28 cellular contexts compared by ENCODE assay signal in the genomic region with DNA sequence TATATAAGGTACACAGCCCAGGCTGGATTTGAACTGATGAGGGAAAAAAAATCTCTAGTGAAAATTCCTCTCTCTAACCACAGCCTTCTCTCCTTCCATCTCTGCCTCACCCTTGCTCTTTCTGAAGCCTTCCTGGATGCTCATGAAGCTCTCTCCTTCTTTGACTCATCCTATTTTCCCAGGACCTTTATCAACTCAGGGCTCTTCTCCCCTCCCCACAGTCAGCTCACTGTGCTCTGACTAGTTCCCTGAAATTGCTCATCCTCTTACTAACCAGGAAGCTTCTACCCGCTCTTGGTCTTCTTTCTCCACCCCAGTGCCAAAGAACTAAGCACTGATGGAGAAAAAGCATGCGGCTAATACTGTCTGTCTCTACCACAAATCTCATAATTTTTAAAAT. TPM values are rescaled to one million over a fixed set of nuclear protein-coding genes. Genes with fewer than 3 reads are reported as not detected.
DNase-seq lines count a peak whose midpoint lies in the region; ATAC-seq and TF ChIP-seq lines count a peak whose summit lies in the region.
"Had no signal": no experiment of that assay in that cellular context is flagged by ENCODE, and none has a peak within 500 bp of the region (broad histone marks: within the 10 kb centered on the region; RNA-seq: fewer than 3 reads in every experiment).

No MANE protein-coding gene starts in this region.

- no peaks in the 10 kb centered on the region for H3K36me3 Mint-ChIP-seq in stimulated activated naive B cell treated with anti-CD40 and anti-IgM and Interleukin-4, amounts not matched to agents 10 μg/mL and 1 μg/mL and 100 μg/mL, for 72 hours
- H3K36me3 Mint-ChIP-seq: activated naive CD4-positive, alpha-beta T cell treated with anti-CD3 and anti-CD28 coated beads, Interleukin-2, amount 10 ng/mL, durations not matched to agents 7 days and 5 days; memory B cell; T-cell had no signal

- H3K27ac ChIP-seq in dorsolateral prefrontal cortex, result no peak overlapping the region
- H3K27ac ChIP-seq: BLaER1 treated with 17β-estradiol and CSF1 and Interleukin-3, amounts not matched to agents 10 nM and 100 nM; gastroesophageal sphincter; tibial artery had no signal

- no peak for TF ChIP-seq CTCF in dorsolateral prefrontal cortex (IDR thresholded peaks at IDR 0.05 in 54 of 56, conservative IDR thresholded peaks at IDR 0.05 in 2 of 56; ENCODE audit: low read depth in 1 of 56, partially characterized antibody in 56 of 56)

- intact Hi-C loops in dorsolateral prefrontal cortex (cut with DNase I), result no loop called here

- DNase-seq in AG08395 (ENCODE audit: low spot score) (peak; percentile 48), HK-2 (ENCODE audit: unreplicated experiment) (peak; percentile 5), amniotic epithelial cell (ENCODE audit: low read depth) (peak; percentile 69), iris pigment epithelial cell (ENCODE audit: low read depth) (peak; percentile 1), dorsolateral prefrontal cortex (no peak)
- no peak for DNase-seq in stimulated activated naive B cell treated with anti-CD40 and anti-IgM and Interleukin-4, amounts not matched to agents 10 μg/mL and 1 μg/mL and 100 μg/mL, for 72 hours
- DNase-seq: activated CD4-positive, alpha-beta T cell treated with anti-CD3 and anti-CD28 coated beads for 36 hours; activated naive CD4-positive, alpha-beta T cell treated with anti-CD3 and anti-CD28 coated beads, Interleukin-2, amount 10 ng/mL, durations not matched to agents 7 days and 5 days; activated T-cell treated with anti-CD3 and anti-CD28 coated beads, Interleukin-2, amount 50 U/mL, for 4 hours; anterior cingulate cortex; Caco-2; cerebellar nuclear complex; GOT3; kidney glomerular epithelial cell; NCI-H1694 treated with DMSO at 0.1 percent for 48 hours; NCI-H69; SHP77; stimulated activated CD4-positive, alpha-beta T cell treated with anti-CD3 and anti-CD28 coated beads, Interleukin-2, amount 100 ng/mL, for 48 hours; stimulated activated naive CD4-positive, alpha-beta T cell treated with Interleukin-2 at 50 U/mL for 16 hours; T-cell; tibial artery had no signal

- H3K27me3 ChIP-seq in dorsolateral prefrontal cortex, result peaks cover 0 to 23% (median 0%) of the 10 kb centered on the region in 45 donors
- H3K27me3 ChIP-seq: BLaER1 treated with 17β-estradiol and CSF1 and Interleukin-3, amounts not matched to agents 10 nM and 100 nM; tibial artery had no signal

- ATAC-seq in stimulated activated naive B cell treated with anti-CD40 and anti-IgM and Interleukin-4, amounts not matched to agents 10 μg/mL and 1 μg/mL and 100 μg/mL, for 72 hours (replicated peaks), result no peak
- ATAC-seq in HG03469 (IDR thresholded peaks at IDR 0.05; ENCODE audit: unreplicated experiment), result no peak
- no peak for ATAC-seq in GM18909 (IDR thresholded peaks at IDR 0.05; ENCODE audit: poor library complexity, unreplicated experiment)
- ATAC-seq: activated CD4-positive, alpha-beta T cell treated with anti-CD3 and anti-CD28 coated beads for 36 hours; activated T-cell treated with anti-CD3 and anti-CD28 coated beads, Interleukin-2, amount 50 U/mL, for 4 hours; gastroesophageal sphincter; K562; T-cell had no signal

- H3K9me3 Mint-ChIP-seq in stimulated activated naive B cell treated with anti-CD40 and anti-IgM and Interleukin-4, amounts not matched to agents 10 μg/mL and 1 μg/mL and 100 μg/mL, for 72 hours, result peaks cover 0 to 2% of the 10 kb centered on the region in 2 donors
- H3K9me3 Mint-ChIP-seq: activated naive CD4-positive, alpha-beta T cell treated with anti-CD3 and anti-CD28 coated beads, Interleukin-2, amount 10 ng/mL, durations not matched to agents 7 days and 5 days; activated T-cell treated with anti-CD3 and anti-CD28 coated beads, Interleukin-2, amount 50 U/mL, for 4 hours; T-cell had no signal

- H3K4me3 ChIP-seq in dorsolateral prefrontal cortex, result no peak overlapping the region
- H3K4me3 ChIP-seq: BLaER1 treated with 17β-estradiol and CSF1 and Interleukin-3, amounts not matched to agents 10 nM and 100 nM; gastroesophageal sphincter; K562; tibial artery had no signal

- no peaks in the 10 kb centered on the region for H3K27me3 Mint-ChIP-seq in stimulated activated naive B cell treated with anti-CD40 and anti-IgM and Interleukin-4, amounts not matched to agents 10 μg/mL and 1 μg/mL and 100 μg/mL, for 72 hours

- no peaks in the 10 kb centered on the region for H3K4me1 Mint-ChIP-seq in stimulated activated naive B cell treated with anti-CD40 and anti-IgM and Interleukin-4, amounts not matched to agents 10 μg/mL and 1 μg/mL and 100 μg/mL, for 72 hours
- H3K4me1 Mint-ChIP-seq: activated CD4-positive, alpha-beta T cell treated with anti-CD3 and anti-CD28 coated beads for 36 hours; activated naive CD4-positive, alpha-beta T cell treated with anti-CD3 and anti-CD28 coated beads, Interleukin-2, amount 10 ng/mL, durations not matched to agents 7 days and 5 days; memory B cell; T-cell had no signal

- no peak overlapping the region for H3K4me3 Mint-ChIP-seq in stimulated activated naive B cell treated with anti-CD40 and anti-IgM and Interleukin-4, amounts not matched to agents 10 μg/mL and 1 μg/mL and 100 μg/mL, for 72 hours
- H3K4me3 Mint-ChIP-seq: activated CD4-positive, alpha-beta T cell treated with anti-CD3 and anti-CD28 coated beads for 36 hours; activated naive CD4-positive, alpha-beta T cell treated with anti-CD3 and anti-CD28 coated beads, Interleukin-2, amount 10 ng/mL, durations not matched to agents 7 days and 5 days; activated T-cell treated with anti-CD3 and anti-CD28 coated beads, Interleukin-2, amount 50 U/mL, for 4 hours; memory B cell; T-cell had no signal

- no peak overlapping the region for H3K27ac Mint-ChIP-seq in stimulated activated naive B cell treated with anti-CD40 and anti-IgM and Interleukin-4, amounts not matched to agents 10 μg/mL and 1 μg/mL and 100 μg/mL, for 72 hours
- H3K27ac Mint-ChIP-seq: activated CD4-positive, alpha-beta T cell treated with anti-CD3 and anti-CD28 coated beads for 36 hours; activated naive CD4-positive, alpha-beta T cell treated with anti-CD3 and anti-CD28 coated beads, Interleukin-2, amount 10 ng/mL, durations not matched to agents 7 days and 5 days; memory B cell; T-cell had no signal

RNA-seq across cellular contexts. Expression of gene ERG, which starts 46.4 kb away (rescaled TPM):
- total RNA-seq in dorsolateral prefrontal cortex, result 10 to 100 TPM in 41 of 120 experiments, 1 to 10 TPM in 79; 4.2 to 20.8 (median 8.6) TPM
- total RNA-seq: activated CD8-positive, alpha-beta memory T cell treated with anti-CD3 and anti-CD28 coated beads for 36 hours; Caco-2; K562 had no signal

Comparison
In these comparisons a context has a peak if more than half of its experiments do, and no peak if none do; other contexts are left out.
1. DNase-seq: peak in AG08395 (single experiment), HK-2 (single experiment), amniotic epithelial cell (single experiment) and iris pigment epithelial cell (single experiment); none in stimulated activated naive B cell treated with anti-CD40 and anti-IgM and Interleukin-4, amounts not matched to agents 10 μg/mL and 1 μg/mL and 100 μg/mL, for 72 hours (single experiment) and dorsolateral prefrontal cortex (0 of 10).